1 cellular context compared by ENCODE assay signal in the genomic region with DNA sequence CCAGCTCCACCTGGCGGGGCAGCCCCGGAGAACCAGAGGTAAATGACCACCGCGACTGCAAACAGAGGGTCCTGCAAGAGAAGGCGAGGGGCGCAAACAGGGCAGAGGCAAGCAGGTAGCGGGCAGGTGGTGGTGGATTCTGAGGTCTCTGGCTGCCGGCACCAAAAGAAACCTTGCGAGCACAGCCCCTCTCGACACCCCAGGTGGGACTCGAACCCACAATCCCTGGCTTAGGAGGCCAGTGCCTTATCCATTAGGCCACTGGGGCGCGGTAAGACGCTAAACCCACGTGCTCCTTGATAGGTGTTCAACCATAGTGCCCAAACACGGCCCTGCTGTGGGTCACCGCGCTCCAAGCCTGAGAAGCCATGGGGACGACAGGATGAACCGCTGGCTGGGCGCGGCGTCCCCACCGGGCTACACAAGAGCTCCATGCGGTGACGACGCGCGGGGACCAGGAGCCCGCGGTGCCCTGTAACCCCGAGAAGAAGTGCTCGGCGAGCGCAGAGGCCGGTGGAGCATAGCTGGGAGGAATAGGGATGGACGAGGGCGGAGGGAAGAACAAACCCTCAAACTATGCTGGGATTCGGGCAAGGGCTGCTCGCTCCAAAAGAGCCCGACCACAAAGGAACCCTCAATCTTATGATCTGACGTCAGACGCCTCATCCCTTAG.
TF ChIP-seq lines count a peak whose summit lies in the region.

No MANE protein-coding gene starts in this region.

TF ChIP-seq in GM12878, 131 proteins besides CTCF, POLR2A, EP300 and RAD21 (continued from another document):
- TF ChIP-seq, protein P1, sequence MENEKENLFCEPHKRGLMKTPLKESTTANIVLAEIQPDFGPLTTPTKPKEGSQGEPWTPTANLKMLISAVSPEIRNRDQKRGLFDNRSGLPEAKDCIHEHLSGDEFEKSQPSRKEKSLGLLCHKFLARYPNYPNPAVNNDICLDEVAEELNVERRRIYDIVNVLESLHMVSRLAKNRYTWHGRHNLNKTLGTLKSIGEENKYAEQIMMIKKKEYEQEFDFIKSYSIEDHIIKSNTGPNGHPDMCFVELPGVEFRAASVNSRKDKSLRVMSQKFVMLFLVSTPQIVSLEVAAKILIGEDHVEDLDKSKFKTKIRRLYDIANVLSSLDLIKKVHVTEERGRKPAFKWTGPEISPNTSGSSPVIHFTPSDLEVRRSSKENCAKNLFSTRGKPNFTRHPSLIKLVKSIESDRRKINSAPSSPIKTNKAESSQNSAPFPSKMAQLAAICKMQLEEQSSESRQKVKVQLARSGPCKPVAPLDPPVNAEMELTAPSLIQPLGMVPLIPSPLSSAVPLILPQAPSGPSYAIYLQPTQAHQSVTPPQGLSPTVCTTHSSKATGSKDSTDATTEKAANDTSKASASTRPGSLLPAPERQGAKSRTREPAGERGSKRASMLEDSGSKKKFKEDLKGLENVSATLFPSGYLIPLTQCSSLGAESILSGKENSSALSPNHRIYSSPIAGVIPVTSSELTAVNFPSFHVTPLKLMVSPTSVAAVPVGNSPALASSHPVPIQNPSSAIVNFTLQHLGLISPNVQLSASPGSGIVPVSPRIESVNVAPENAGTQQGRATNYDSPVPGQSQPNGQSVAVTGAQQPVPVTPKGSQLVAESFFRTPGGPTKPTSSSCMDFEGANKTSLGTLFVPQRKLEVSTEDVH (IDR thresholded peaks at IDR 0.05; ENCODE audit: low read depth, partially characterized antibody): no peak
- TF ChIP-seq BMI1 (IDR thresholded peaks at IDR 0.05; ENCODE audit: borderline replicate concordance) (no peak), RELA (IDR thresholded peaks at IDR 0.05; ENCODE audit: borderline replicate concordance, partially characterized antibody) (peak; percentile 37), RAD51 (IDR thresholded peaks at IDR 0.05) (peak; percentile 63), SMAD1 (IDR thresholded peaks at IDR 0.05; ENCODE audit: low read depth, partially characterized antibody) (no peak), EGR1 (IDR thresholded peaks at IDR 0.05; ENCODE audit: borderline replicate concordance in 1 of 2, low read depth in 2 of 2, low read length in 2 of 2) (0 out of 3 replicates have a peak, but pooled peaks of 1 of the 2 experiments have one; percentile 7), TCF12 (IDR thresholded peaks at IDR 0.05; ENCODE audit: low read depth, low read length) (peak; percentile 60; the same call in 1 of the 2 replicates), IRF4 (IDR thresholded peaks at IDR 0.05; ENCODE audit: low read depth, low read length) (peak; percentile 69; the same call in 1 of the 2 replicates), BCL11A (IDR thresholded peaks at IDR 0.05; ENCODE audit: low read depth, low read length) (0 out of 2 replicates have a peak, but pooled peaks have one; percentile 19)
- TF ChIP-seq, protein P2, sequence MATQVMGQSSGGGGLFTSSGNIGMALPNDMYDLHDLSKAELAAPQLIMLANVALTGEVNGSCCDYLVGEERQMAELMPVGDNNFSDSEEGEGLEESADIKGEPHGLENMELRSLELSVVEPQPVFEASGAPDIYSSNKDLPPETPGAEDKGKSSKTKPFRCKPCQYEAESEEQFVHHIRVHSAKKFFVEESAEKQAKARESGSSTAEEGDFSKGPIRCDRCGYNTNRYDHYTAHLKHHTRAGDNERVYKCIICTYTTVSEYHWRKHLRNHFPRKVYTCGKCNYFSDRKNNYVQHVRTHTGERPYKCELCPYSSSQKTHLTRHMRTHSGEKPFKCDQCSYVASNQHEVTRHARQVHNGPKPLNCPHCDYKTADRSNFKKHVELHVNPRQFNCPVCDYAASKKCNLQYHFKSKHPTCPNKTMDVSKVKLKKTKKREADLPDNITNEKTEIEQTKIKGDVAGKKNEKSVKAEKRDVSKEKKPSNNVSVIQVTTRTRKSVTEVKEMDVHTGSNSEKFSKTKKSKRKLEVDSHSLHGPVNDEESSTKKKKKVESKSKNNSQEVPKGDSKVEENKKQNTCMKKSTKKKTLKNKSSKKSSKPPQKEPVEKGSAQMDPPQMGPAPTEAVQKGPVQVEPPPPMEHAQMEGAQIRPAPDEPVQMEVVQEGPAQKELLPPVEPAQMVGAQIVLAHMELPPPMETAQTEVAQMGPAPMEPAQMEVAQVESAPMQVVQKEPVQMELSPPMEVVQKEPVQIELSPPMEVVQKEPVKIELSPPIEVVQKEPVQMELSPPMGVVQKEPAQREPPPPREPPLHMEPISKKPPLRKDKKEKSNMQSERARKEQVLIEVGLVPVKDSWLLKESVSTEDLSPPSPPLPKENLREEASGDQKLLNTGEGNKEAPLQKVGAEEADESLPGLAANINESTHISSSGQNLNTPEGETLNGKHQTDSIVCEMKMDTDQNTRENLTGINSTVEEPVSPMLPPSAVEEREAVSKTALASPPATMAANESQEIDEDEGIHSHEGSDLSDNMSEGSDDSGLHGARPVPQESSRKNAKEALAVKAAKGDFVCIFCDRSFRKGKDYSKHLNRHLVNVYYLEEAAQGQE (IDR thresholded peaks at IDR 0.05; ENCODE audit: low read depth, low read length): no peak
- TF ChIP-seq, protein P3, sequence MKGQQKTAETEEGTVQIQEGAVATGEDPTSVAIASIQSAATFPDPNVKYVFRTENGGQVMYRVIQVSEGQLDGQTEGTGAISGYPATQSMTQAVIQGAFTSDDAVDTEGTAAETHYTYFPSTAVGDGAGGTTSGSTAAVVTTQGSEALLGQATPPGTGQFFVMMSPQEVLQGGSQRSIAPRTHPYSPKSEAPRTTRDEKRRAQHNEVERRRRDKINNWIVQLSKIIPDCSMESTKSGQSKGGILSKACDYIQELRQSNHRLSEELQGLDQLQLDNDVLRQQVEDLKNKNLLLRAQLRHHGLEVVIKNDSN (IDR thresholded peaks at IDR 0.05; ENCODE audit: borderline replicate concordance, extremely low read length, insufficient read depth, low read depth, low read length): peak; percentile 57
- TF ChIP-seq, protein P4, sequence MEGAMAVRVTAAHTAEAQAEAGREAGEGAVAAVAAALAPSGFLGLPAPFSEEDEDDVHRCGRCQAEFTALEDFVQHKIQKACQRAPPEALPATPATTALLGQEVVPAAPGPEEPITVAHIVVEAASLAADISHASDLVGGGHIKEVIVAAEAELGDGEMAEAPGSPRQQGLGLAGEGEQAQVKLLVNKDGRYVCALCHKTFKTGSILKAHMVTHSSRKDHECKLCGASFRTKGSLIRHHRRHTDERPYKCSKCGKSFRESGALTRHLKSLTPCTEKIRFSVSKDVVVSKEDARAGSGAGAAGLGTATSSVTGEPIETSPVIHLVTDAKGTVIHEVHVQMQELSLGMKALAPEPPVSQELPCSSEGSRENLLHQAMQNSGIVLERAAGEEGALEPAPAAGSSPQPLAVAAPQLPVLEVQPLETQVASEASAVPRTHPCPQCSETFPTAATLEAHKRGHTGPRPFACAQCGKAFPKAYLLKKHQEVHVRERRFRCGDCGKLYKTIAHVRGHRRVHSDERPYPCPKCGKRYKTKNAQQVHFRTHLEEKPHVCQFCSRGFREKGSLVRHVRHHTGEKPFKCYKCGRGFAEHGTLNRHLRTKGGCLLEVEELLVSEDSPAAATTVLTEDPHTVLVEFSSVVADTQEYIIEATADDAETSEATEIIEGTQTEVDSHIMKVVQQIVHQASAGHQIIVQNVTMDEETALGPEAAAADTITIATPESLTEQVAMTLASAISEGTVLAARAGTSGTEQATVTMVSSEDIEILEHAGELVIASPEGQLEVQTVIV (IDR thresholded peaks at IDR 0.05; ENCODE audit: borderline replicate concordance, partially characterized antibody): peak; percentile 5
- TF ChIP-seq, protein P5, sequence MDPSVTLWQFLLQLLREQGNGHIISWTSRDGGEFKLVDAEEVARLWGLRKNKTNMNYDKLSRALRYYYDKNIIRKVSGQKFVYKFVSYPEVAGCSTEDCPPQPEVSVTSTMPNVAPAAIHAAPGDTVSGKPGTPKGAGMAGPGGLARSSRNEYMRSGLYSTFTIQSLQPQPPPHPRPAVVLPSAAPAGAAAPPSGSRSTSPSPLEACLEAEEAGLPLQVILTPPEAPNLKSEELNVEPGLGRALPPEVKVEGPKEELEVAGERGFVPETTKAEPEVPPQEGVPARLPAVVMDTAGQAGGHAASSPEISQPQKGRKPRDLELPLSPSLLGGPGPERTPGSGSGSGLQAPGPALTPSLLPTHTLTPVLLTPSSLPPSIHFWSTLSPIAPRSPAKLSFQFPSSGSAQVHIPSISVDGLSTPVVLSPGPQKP (IDR thresholded peaks at IDR 0.05; ENCODE audit: low read depth, low read length): no peak
